ENCODE assay signal across 23 cellular contexts in the genomic region with DNA sequence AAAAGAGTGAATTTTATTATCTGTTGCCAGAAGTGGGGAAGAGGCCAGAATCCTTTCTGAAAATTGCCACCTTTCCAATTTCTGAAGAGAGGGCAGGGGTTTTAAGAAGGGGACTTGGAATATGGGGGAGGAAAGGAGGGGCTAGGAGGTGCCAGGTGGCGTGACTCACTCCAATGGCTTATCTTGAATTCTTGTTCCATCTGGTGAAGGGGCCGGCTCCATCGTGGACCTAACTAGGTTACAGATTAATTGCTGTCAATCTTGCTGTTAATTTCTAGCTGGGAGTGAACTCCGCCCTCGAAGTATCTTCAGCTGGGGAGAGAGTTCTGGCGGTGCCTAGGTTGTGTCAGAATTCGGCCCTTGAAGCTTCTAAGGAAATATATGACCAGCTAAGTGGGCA.
DNase-seq lines count a peak whose midpoint lies in the region; ATAC-seq, FAIRE-seq and TF ChIP-seq lines count a peak whose summit lies in the region.
"Had no signal": no experiment of that assay in that cellular context is flagged by ENCODE, and none has a peak within 500 bp of the region (broad histone marks: within the 10 kb centered on the region; RNA-seq: fewer than 3 reads in every experiment).

No MANE protein-coding gene starts in this region.

- peak; percentile 63 for ATAC-seq in K562

- intact Hi-C loops in K562 (cut with micrococcal nuclease), result no loop called here

- H3K9ac ChIP-seq in K562 (ENCODE audit: insufficient read depth in 1 of 2, low read depth in 2 of 2, low read length in 2 of 2) (no peak overlapping the region), mesenchymal stem cell (ENCODE audit: low read length) (no peak overlapping the region)
- H3K9ac ChIP-seq: GM23248 had no signal

- H3K4me3 ChIP-seq in K562, result no peak overlapping the region
- H3K4me3 ChIP-seq in mesenchymal stem cell (ENCODE audit: insufficient read depth in 1 of 2, low read depth in 1 of 2, low read length in 2 of 2), result no peak overlapping the region
- no peak overlapping the region for H3K4me3 ChIP-seq in Peyer's patch
- H3K4me3 ChIP-seq: GM23248 had no signal

- H2AK5ac ChIP-seq in mesenchymal stem cell (ENCODE audit: low read length, severe bottlenecking), result no peak overlapping the region

- H3K9me1 ChIP-seq in K562 (ENCODE audit: control insufficient read depth, insufficient read depth, low read length), result no peaks in the 10 kb centered on the region

- H3K27ac ChIP-seq in K562 (ENCODE audit: extremely low read depth, low read depth, low read length) (no peak overlapping the region), mesenchymal stem cell (ENCODE audit: low read length, poor library complexity, severe bottlenecking) (no peak overlapping the region), Peyer's patch (no peak overlapping the region)
- H3K27ac ChIP-seq: C4-2B, GM23248 had no signal

- H2BK12ac ChIP-seq in mesenchymal stem cell (ENCODE audit: low read length in 2 of 2), result no peak overlapping the region

- no peak for TF ChIP-seq POLR2A in K562 (conservative IDR thresholded peaks at IDR 0.05)
- TF ChIP-seq POLR2A in Peyer's patch (IDR thresholded peaks at IDR 0.05), result no peak

- no TSS peak for BruUV-seq in K562 (replicated peaks; lab: Mats Ljungman, UMichigan)

- TF ChIP-seq CTCF in K562 (IDR thresholded peaks at IDR 0.05 in 2 of 3, conservative IDR thresholded peaks at IDR 0.05 in 1 of 3; ENCODE audit: insufficient read depth in 2 of 3, low read depth in 1 of 3, low read length in 3 of 3) (no peak), Peyer's patch (IDR thresholded peaks at IDR 0.05) (no peak)

- H2BK15ac ChIP-seq in mesenchymal stem cell (ENCODE audit: low read depth, poor library complexity, severe bottlenecking), result no peak overlapping the region

- 3% methylated on average over 7 of the region's 7 CpGs for WGBS in K562 (ENCODE audit: insufficient coverage, low coverage, missing lambda C conversion rate)
- WGBS in mesenchymal stem cell, result 83% methylated on average over 7 of the region's 7 CpGs

- H3K23ac ChIP-seq in mesenchymal stem cell (ENCODE audit: low read length in 2 of 2), result no peak overlapping the region

- CTCF ChIA-PET in K562 (lab: Yijun Ruan, JAX; ENCODE audit: low intra/inter-chr PET ratio), result no interaction called here

- TF ChIP-seq RAD21 in K562 (CRISPR knock-in tag; conservative IDR thresholded peaks at IDR 0.05 in 1 of 2, IDR thresholded peaks at IDR 0.05 in 1 of 2), result no peak

- no peaks in the 10 kb centered on the region for H3K4me1 ChIP-seq in K562 (replicated peaks in 1 of 2; ENCODE audit: control insufficient read depth in 2 of 2, insufficient read depth in 2 of 2, low read length in 2 of 2)
- no peaks in the 10 kb centered on the region for H3K4me1 ChIP-seq in mesenchymal stem cell (ENCODE audit: control insufficient read depth, insufficient read depth, low read depth, low read length)
- no peaks in the 10 kb centered on the region for H3K4me1 ChIP-seq in Peyer's patch
- H3K4me1 ChIP-seq: Caco-2 had no signal

- H2BK5ac ChIP-seq in mesenchymal stem cell (ENCODE audit: low read depth, low read length, poor library complexity, severe bottlenecking), result no peak overlapping the region

- DNase-seq in DMS 273 (lab: John Stamatoyannopoulos, UW; ENCODE audit: unreplicated experiment), result peak; percentile 76
- DNase-seq in NCI-H524 (lab: John Stamatoyannopoulos, UW), result peak; percentile 78 to 90
- DNase-seq in SK-N-DZ (ENCODE audit: low spot score), result peak; percentile 84
- DNase-seq in K562 (ENCODE audit: extremely low read depth in 1 of 4, low spot score in 3 of 4), result peak in 2 of 4 experiments; percentile 23 to 24
- no peak for DNase-seq in mesenchymal stem cell
- no peak for DNase-seq in GM03348 (ENCODE audit: low spot score)
- no peak for DNase-seq in HK-2 (ENCODE audit: unreplicated experiment)
- no peak for DNase-seq in Peyer's patch
- DNase-seq: ACHN; Caco-2; CD4-positive, alpha-beta T cell; DMS53; DND-41; EL; GM23248; HCEC 1CT; IMR-90; KBM-7 had no signal

- POLR2A ChIA-PET in K562 (lab: Yijun Ruan, JAX), result interaction anchor here (0.7 to 1.1 kb wide), 3 partner anchors 10 to 34 kb away, joined by 3 read pairs; no protein-coding TSS in a partner anchor

- no peak overlapping the region for H4K8ac ChIP-seq in mesenchymal stem cell (ENCODE audit: low read length)

- FAIRE-seq in K562 (lab: Jason Lieb, UNC), result no peak
- FAIRE-seq: A204.1, GM12891, H54, HTR-8/SVneo had no signal

- H3K4ac ChIP-seq in mesenchymal stem cell (ENCODE audit: low read depth in 1 of 2, low read length in 2 of 2), result no peak overlapping the region

- H4K91ac ChIP-seq in mesenchymal stem cell (ENCODE audit: low read length), result no peak overlapping the region

- no peak overlapping the region for H3K18ac ChIP-seq in mesenchymal stem cell (ENCODE audit: low read depth in 1 of 2, low read length in 2 of 2)

- H2BK120ac ChIP-seq in mesenchymal stem cell (ENCODE audit: low read depth, low read length), result no peak overlapping the region

- H3K27me3 ChIP-seq in K562 (ENCODE audit: control insufficient read depth in 2 of 2, insufficient read depth in 2 of 2, low read length in 2 of 2), result no peaks in the 10 kb centered on the region
- no peaks in the 10 kb centered on the region for H3K27me3 ChIP-seq in mesenchymal stem cell (ENCODE audit: control insufficient read depth in 1 of 2, insufficient read depth in 1 of 2, low read length in 2 of 2)
- H3K27me3 ChIP-seq in Peyer's patch, result no peaks in the 10 kb centered on the region

- H3K36me3 ChIP-seq in K562 (ENCODE audit: control insufficient read depth, insufficient read depth, low read length) (no peaks in the 10 kb centered on the region), mesenchymal stem cell (ENCODE audit: control insufficient read depth in 1 of 2, insufficient read depth in 2 of 2, low read depth in 1 of 2, low read length in 2 of 2) (no peaks in the 10 kb centered on the region), Peyer's patch (no peaks in the 10 kb centered on the region)

- H3K14ac ChIP-seq in mesenchymal stem cell (ENCODE audit: low read length in 2 of 2), result no peak overlapping the region

- TF ChIP-seq EP300 in K562 (IDR thresholded peaks at IDR 0.05; ENCODE audit: low read length), result no peak

- no peaks in the 10 kb centered on the region for H3K79me1 ChIP-seq in mesenchymal stem cell (replicated peaks; ENCODE audit: low read length, poor library complexity, severe bottlenecking)

- no peaks in the 10 kb centered on the region for H3K9me3 ChIP-seq in K562 (replicated peaks; ENCODE audit: control insufficient read depth, insufficient read depth, low read depth, low read length)
- peaks cover 3% of the 10 kb centered on the region for H3K9me3 ChIP-seq in mesenchymal stem cell (ENCODE audit: control insufficient read depth, low read length)
- H3K9me3 ChIP-seq in Peyer's patch, result no peaks in the 10 kb centered on the region
- H3K9me3 ChIP-seq: Caco-2 had no signal

- H4K20me1 ChIP-seq in K562 (replicated peaks; ENCODE audit: control insufficient read depth, insufficient read depth, low read length), result no peaks in the 10 kb centered on the region

- in situ Hi-C loops in K562 (cut with MboI), result loop anchor here (25.0 kb wide), 1 partner anchor 1135 kb away; no protein-coding TSS in a partner anchor

- no peak overlapping the region for H2AFZ ChIP-seq in K562 (ENCODE audit: low read depth, low read length)
- no peak overlapping the region for H2AFZ ChIP-seq in mesenchymal stem cell (ENCODE audit: low read depth, low read length)
- H2AFZ ChIP-seq: GM23248 had no signal

- H3K79me2 ChIP-seq in K562 (ENCODE audit: control insufficient read depth, insufficient read depth, low read length), result no peaks in the 10 kb centered on the region

- H3K4me2 ChIP-seq in K562 (ENCODE audit: insufficient read depth, low read length) (no peak overlapping the region), mesenchymal stem cell (ENCODE audit: low read length, poor library complexity, severe bottlenecking) (no peak overlapping the region)

TF ChIP-seq in K562, 482 proteins besides CTCF, POLR2A, EP300 and RAD21 (continues in another document):
- TF ChIP-seq XRCC4 (IDR thresholded peaks at IDR 0.05; ENCODE audit: extremely low read depth, insufficient read depth, insufficient read length), result no peak
- TF ChIP-seq, protein P1, sequence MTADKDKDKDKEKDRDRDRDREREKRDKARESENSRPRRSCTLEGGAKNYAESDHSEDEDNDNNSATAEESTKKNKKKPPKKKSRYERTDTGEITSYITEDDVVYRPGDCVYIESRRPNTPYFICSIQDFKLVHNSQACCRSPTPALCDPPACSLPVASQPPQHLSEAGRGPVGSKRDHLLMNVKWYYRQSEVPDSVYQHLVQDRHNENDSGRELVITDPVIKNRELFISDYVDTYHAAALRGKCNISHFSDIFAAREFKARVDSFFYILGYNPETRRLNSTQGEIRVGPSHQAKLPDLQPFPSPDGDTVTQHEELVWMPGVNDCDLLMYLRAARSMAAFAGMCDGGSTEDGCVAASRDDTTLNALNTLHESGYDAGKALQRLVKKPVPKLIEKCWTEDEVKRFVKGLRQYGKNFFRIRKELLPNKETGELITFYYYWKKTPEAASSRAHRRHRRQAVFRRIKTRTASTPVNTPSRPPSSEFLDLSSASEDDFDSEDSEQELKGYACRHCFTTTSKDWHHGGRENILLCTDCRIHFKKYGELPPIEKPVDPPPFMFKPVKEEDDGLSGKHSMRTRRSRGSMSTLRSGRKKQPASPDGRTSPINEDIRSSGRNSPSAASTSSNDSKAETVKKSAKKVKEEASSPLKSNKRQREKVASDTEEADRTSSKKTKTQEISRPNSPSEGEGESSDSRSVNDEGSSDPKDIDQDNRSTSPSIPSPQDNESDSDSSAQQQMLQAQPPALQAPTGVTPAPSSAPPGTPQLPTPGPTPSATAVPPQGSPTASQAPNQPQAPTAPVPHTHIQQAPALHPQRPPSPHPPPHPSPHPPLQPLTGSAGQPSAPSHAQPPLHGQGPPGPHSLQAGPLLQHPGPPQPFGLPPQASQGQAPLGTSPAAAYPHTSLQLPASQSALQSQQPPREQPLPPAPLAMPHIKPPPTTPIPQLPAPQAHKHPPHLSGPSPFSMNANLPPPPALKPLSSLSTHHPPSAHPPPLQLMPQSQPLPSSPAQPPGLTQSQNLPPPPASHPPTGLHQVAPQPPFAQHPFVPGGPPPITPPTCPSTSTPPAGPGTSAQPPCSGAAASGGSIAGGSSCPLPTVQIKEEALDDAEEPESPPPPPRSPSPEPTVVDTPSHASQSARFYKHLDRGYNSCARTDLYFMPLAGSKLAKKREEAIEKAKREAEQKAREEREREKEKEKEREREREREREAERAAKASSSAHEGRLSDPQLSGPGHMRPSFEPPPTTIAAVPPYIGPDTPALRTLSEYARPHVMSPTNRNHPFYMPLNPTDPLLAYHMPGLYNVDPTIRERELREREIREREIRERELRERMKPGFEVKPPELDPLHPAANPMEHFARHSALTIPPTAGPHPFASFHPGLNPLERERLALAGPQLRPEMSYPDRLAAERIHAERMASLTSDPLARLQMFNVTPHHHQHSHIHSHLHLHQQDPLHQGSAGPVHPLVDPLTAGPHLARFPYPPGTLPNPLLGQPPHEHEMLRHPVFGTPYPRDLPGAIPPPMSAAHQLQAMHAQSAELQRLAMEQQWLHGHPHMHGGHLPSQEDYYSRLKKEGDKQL (CRISPR knock-in tag; IDR thresholded peaks at IDR 0.05; ENCODE audit: borderline replicate concordance), result no peak
- TF ChIP-seq WHSC1 (IDR thresholded peaks at IDR 0.05; ENCODE audit: low read length), result no peak
- TF ChIP-seq RFX1 (IDR thresholded peaks at IDR 0.05), result no peak
- TF ChIP-seq RBBP5 (IDR thresholded peaks at IDR 0.05; ENCODE audit: borderline replicate concordance, insufficient read depth, low read length, poor library complexity, severe bottlenecking), result no peak

Comparison
In these comparisons a context has a peak if more than half of its experiments do, and no peak if none do; other contexts are left out.
1. DNase-seq: peak in DMS 273 (single experiment), NCI-H524 (2 of 2) and SK-N-DZ (single experiment); none in mesenchymal stem cell (single experiment), GM03348 (single experiment), HK-2 (single experiment) and Peyer's patch (0 of 3).